Comparison of ENCODE assay signal across 17 cellular contexts in genomic region chr13:25778808-25779207, GRCh38.
DNase-seq lines count a peak whose midpoint lies in the region; ATAC-seq and TF ChIP-seq lines count a peak whose summit lies in the region.
"Had no signal": no experiment of that assay in that cellular context is flagged by ENCODE, and none has a peak within 500 bp of the region (broad histone marks: within the 10 kb centered on the region; RNA-seq: fewer than 3 reads in every experiment).

No MANE protein-coding gene starts in this region.

- H3K27me3 ChIP-seq in KMS-11 (ENCODE audit: insufficient read depth, low read depth) (no peaks in the 10 kb centered on the region), sigmoid colon (no peaks in the 10 kb centered on the region)

- H3K9ac ChIP-seq in KMS-11, result peak overlapping the region; percentile 47; the same call in 1 of the 2 replicates

- H3K4me1 ChIP-seq in KMS-11 (ENCODE audit: low read depth, poor library complexity, severe bottlenecking) (peaks cover 54% of the 10 kb centered on the region), OCI-LY7 (ENCODE audit: insufficient read depth, low read length, poor library complexity, severe bottlenecking) (peaks cover 41% of the 10 kb centered on the region), sigmoid colon (no peaks in the 10 kb centered on the region)
- H3K4me1 ChIP-seq: HAP-1 had no signal

- WGBS in sigmoid colon, 2 donors, result 80 to 86% methylated on average over 2 of the region's 2 CpGs

- H3K27me3 Mint-ChIP-seq in nephron (ENCODE audit: low read depth), result no peaks in the 10 kb centered on the region
- H3K27me3 Mint-ChIP-seq in natural killer cell treated with Interleukin-12 subunit alpha and Interleukin-12 subunit beta and Interleukin-15 and Interleukin-18, amount 100 ng/mL, for 72 hours, result peaks cover 9 to 11% of the 10 kb centered on the region in 2 donors
- H3K27me3 Mint-ChIP-seq: CD4-positive, alpha-beta T cell had no signal

- H2AFZ ChIP-seq in KMS-11 (ENCODE audit: low read depth) (peak overlapping the region; percentile 50; the same call in 1 of the 2 replicates), OCI-LY7 (ENCODE audit: low read length) (peak overlapping the region; percentile 72; the same call in 1 of the 2 replicates)

- H3K4me1 Mint-ChIP-seq in nephron, result peaks cover 69% of the 10 kb centered on the region
- peaks cover 0 to 4% of the 10 kb centered on the region in 2 donors for H3K4me1 Mint-ChIP-seq in natural killer cell treated with Interleukin-12 subunit alpha and Interleukin-12 subunit beta and Interleukin-15 and Interleukin-18, amount 100 ng/mL, for 72 hours (ENCODE audit: low read depth in 2 of 2)

- intact Hi-C loops in OCI-LY7 (cut with micrococcal nuclease; ENCODE audit: unreplicated experiment), result no loop called here
- intact Hi-C loops in sigmoid colon (cut with DNase I), result no loop called here

- H3K4me3 ChIP-seq in KMS-11 (IDR thresholded peaks at IDR 0.05; ENCODE audit: insufficient read depth, low read depth, low read length), result no peak overlapping the region
- peak overlapping the region; percentile 54 for H3K4me3 ChIP-seq in OCI-LY7 (ENCODE audit: low read depth, low read length, poor library complexity, severe bottlenecking)
- H3K4me3 ChIP-seq in sigmoid colon, result no peak overlapping the region
- H3K4me3 ChIP-seq: HAP-1 had no signal

- H3K36me3 Mint-ChIP-seq in nephron (ENCODE audit: low read depth), result no peaks in the 10 kb centered on the region
- H3K36me3 Mint-ChIP-seq in natural killer cell treated with Interleukin-12 subunit alpha and Interleukin-12 subunit beta and Interleukin-15 and Interleukin-18, amount 100 ng/mL, for 72 hours, result no peaks in the 10 kb centered on the region

- no TSS peak for BruUV-seq in OCI-LY7 (replicated peaks; lab: Mats Ljungman, UMichigan)

- H3K9me2 ChIP-seq in OCI-LY7 (ENCODE audit: insufficient read depth, low read length), result no peaks in the 10 kb centered on the region

- H4K20me1 ChIP-seq in KMS-11 (ENCODE audit: insufficient read depth), result no peaks in the 10 kb centered on the region
- no peaks in the 10 kb centered on the region for H4K20me1 ChIP-seq in OCI-LY7 (ENCODE audit: insufficient read depth, low read length)

- H3K79me2 ChIP-seq in KMS-11 (ENCODE audit: insufficient read depth, low read depth) (no peaks in the 10 kb centered on the region), OCI-LY7 (ENCODE audit: insufficient read depth, low read depth, low read length) (no peaks in the 10 kb centered on the region)

- TF ChIP-seq CTCF in KMS-11 (conservative IDR thresholded peaks at IDR 0.05; ENCODE audit: low read depth, low read length) (no peak), OCI-LY7 (conservative IDR thresholded peaks at IDR 0.05; ENCODE audit: low read length) (no peak), nephron (IDR thresholded peaks at IDR 0.05; ENCODE audit: unreplicated experiment in 3 of 3) (no peak), sigmoid colon (IDR thresholded peaks at IDR 0.05) (no peak)

- H3K36me3 ChIP-seq in KMS-11 (ENCODE audit: insufficient read depth) (no peaks in the 10 kb centered on the region), OCI-LY7 (ENCODE audit: insufficient read depth, low read length) (no peaks in the 10 kb centered on the region), sigmoid colon (no peaks in the 10 kb centered on the region)
- H3K36me3 ChIP-seq: HAP-1 had no signal

- H3K27ac Mint-ChIP-seq in nephron, result peak overlapping the region in 2 of 3 experiments; percentile 18 to 53
- H3K27ac Mint-ChIP-seq in natural killer cell treated with Interleukin-12 subunit alpha and Interleukin-12 subunit beta and Interleukin-15 and Interleukin-18, amount 100 ng/mL, for 72 hours, result no peak overlapping the region
- H3K27ac Mint-ChIP-seq: CD4-positive, alpha-beta T cell; T-helper 17 cell had no signal

- H3K4me2 ChIP-seq in KMS-11 (peak overlapping the region; percentile 93), OCI-LY7 (ENCODE audit: low read length) (peak overlapping the region; percentile 79)

- DNase-seq in MV-4-11 (lab: John Stamatoyannopoulos, UW), result peak; percentile 48
- peak; percentile 39 for DNase-seq in OCI-LY7 (ENCODE audit: low spot score)
- DNase-seq in sigmoid colon, result no peak
- no peak for DNase-seq in natural killer cell treated with Interleukin-12 subunit alpha and Interleukin-12 subunit beta and Interleukin-15 and Interleukin-18, amount 100 ng/mL, for 72 hours (ENCODE audit: low spot score)
- DNase-seq in RKO (ENCODE audit: low spot score), result no peak
- DNase-seq: CD4-positive, alpha-beta T cell; DMS79; KBM-7; NCI-H1105 treated with DMSO at 0.1 percent for 48 hours; NCI-H1930; NCI-H446 treated with DMSO at 0.1 percent for 48 hours; NCI-H748 treated with DMSO at 0.1 percent for 48 hours; SHP77 treated with DMSO at 0.1 percent for 48 hours; T-helper 17 cell had no signal

- H3K27ac ChIP-seq in KMS-11, result peak overlapping the region; percentile 85
- peak overlapping the region; percentile 37 for H3K27ac ChIP-seq in OCI-LY7 (ENCODE audit: low read depth, low read length, poor library complexity, severe bottlenecking)
- H3K27ac ChIP-seq in sigmoid colon, result no peak overlapping the region

- CTCF ChIA-PET in OCI-LY7 (lab: Charles Lee; ENCODE audit: unreplicated experiment), result no interaction called here

- no peak overlapping the region for H3K4me3 Mint-ChIP-seq in nephron
- no peak overlapping the region for H3K4me3 Mint-ChIP-seq in natural killer cell treated with Interleukin-12 subunit alpha and Interleukin-12 subunit beta and Interleukin-15 and Interleukin-18, amount 100 ng/mL, for 72 hours
- H3K4me3 Mint-ChIP-seq: CD4-positive, alpha-beta T cell; T-helper 17 cell had no signal

- H3K9me3 Mint-ChIP-seq in nephron, result no peaks in the 10 kb centered on the region
- no peaks in the 10 kb centered on the region for H3K9me3 Mint-ChIP-seq in natural killer cell treated with Interleukin-12 subunit alpha and Interleukin-12 subunit beta and Interleukin-15 and Interleukin-18, amount 100 ng/mL, for 72 hours
- H3K9me3 Mint-ChIP-seq: CD4-positive, alpha-beta T cell had no signal

- POLR2A ChIA-PET in OCI-LY7 (lab: Charles Lee), result interaction anchor here (0.6 to 0.7 kb wide), 3 partner anchors 23 to 445 kb away, joined by 3 to 4 read pairs (median 3); no protein-coding TSS in a partner anchor

- ATAC-seq in natural killer cell treated with Interleukin-12 subunit alpha and Interleukin-12 subunit beta and Interleukin-15 and Interleukin-18, amount 100 ng/mL, for 72 hours, result no peak
- ATAC-seq: T-helper 17 cell had no signal

- H3K9me3 ChIP-seq in OCI-LY7 (ENCODE audit: low read length), result no peaks in the 10 kb centered on the region
- no peaks in the 10 kb centered on the region for H3K9me3 ChIP-seq in sigmoid colon
- H3K9me3 ChIP-seq: HAP-1 had no signal

- no peak for TF ChIP-seq POLR2A in sigmoid colon (IDR thresholded peaks at IDR 0.05)

- TF ChIP-seq EP300 in sigmoid colon (IDR thresholded peaks at IDR 0.05), result no peak

Comparison
In these comparisons a context has a peak if more than half of its experiments do, and no peak if none do; other contexts are left out.
1. H3K27ac ChIP-seq: peak in KMS-11 (single experiment) and OCI-LY7 (single experiment); none in sigmoid colon (0 of 4).
2. DNase-seq: peak in MV-4-11 (single experiment) and OCI-LY7 (single experiment); none in sigmoid colon (single experiment), natural killer cell treated with Interleukin-12 subunit alpha and Interleukin-12 subunit beta and Interleukin-15 and Interleukin-18, amount 100 ng/mL, for 72 hours (single experiment) and RKO (single experiment).
3. H3K27ac Mint-ChIP-seq: peak in nephron (2 of 3); none in natural killer cell treated with Interleukin-12 subunit alpha and Interleukin-12 subunit beta and Interleukin-15 and Interleukin-18, amount 100 ng/mL, for 72 hours (0 of 2).